In genomic region chr12:110353211-110353965, GRCh38 we compare ENCODE assay signal across 23 cellular contexts. TPM values are rescaled to one million over a fixed set of nuclear protein-coding genes. Genes with fewer than 3 reads are reported as not detected.
A peak's percentile ranks its signal among the peaks of the same experiment; 100 is the strongest.
DNase-seq lines count a peak whose midpoint lies in the region; ATAC-seq and TF ChIP-seq lines count a peak whose summit lies in the region.
"Had no signal": no experiment of that assay in that cellular context is flagged by ENCODE, and none has a peak within 500 bp of the region (broad histone marks: within the 10 kb centered on the region; RNA-seq: fewer than 3 reads in every experiment).

No MANE protein-coding gene starts in this region.

- no peaks in the 10 kb centered on the region for H3K9me3 Mint-ChIP-seq in activated CD4-positive, alpha-beta T cell treated with anti-CD3 and anti-CD28 coated beads, Interleukin-2, amount 10 ng/mL, durations not matched to agents 7 days and 5 days
- H3K9me3 Mint-ChIP-seq in activated CD4-positive, alpha-beta T cell treated with anti-CD3 and anti-CD28 coated beads for 36 hours (ENCODE audit: low read depth) = no peaks in the 10 kb centered on the region
- no peaks in the 10 kb centered on the region for H3K9me3 Mint-ChIP-seq in endothelial cell (ENCODE audit: unreplicated experiment)
- H3K9me3 Mint-ChIP-seq: activated T-helper 1 cell treated with anti-CD3 and anti-CD28 coated beads, Interleukin-12 subunit alpha, Interleukin-12 subunit beta, Interleukin-2, Interleukin-4 antibody, amounts not matched to agents 30 ng/mL and 10 ng/mL and 1 ng/mL, durations not matched to agents 14 hours and 24 hours and 36 hours; CD8-positive, alpha-beta T cell; effector memory CD8-positive, alpha-beta T cell; H9; IgD-negative memory B cell; stimulated activated naive B cell treated with anti-CD40 and anti-IgM and Interleukin-4, amounts not matched to agents 10 μg/mL and 1 μg/mL and 100 μg/mL, for 72 hours had no signal

- H3K4me1 ChIP-seq in psoas muscle = no peaks in the 10 kb centered on the region
- no peaks in the 10 kb centered on the region for H3K4me1 ChIP-seq in thyroid gland

- H3K27ac ChIP-seq in psoas muscle = no peak overlapping the region
- no peak overlapping the region for H3K27ac ChIP-seq in thyroid gland
- H3K27ac ChIP-seq: adrenal gland, HL-60, neutrophil had no signal

- no peak for ATAC-seq in activated CD4-positive, alpha-beta T cell treated with anti-CD3 and anti-CD28 coated beads for 36 hours
- ATAC-seq in psoas muscle = peak in 3 of 4 donors; percentile 6 to 14 (median 11)
- ATAC-seq in activated CD4-positive, CD25-positive, alpha-beta regulatory T cell treated with anti-CD3 and anti-CD28 coated beads, Interleukin-2, amount 50 U/mL, for 24 hours = no peak
- ATAC-seq: CD8-positive, alpha-beta T cell; effector memory CD8-positive, alpha-beta T cell; stimulated activated naive B cell treated with anti-CD40 and anti-IgM and Interleukin-4, amounts not matched to agents 10 μg/mL and 1 μg/mL and 100 μg/mL, for 72 hours had no signal

- no peak for DNase-seq in activated CD4-positive, alpha-beta T cell treated with anti-CD3 and anti-CD28 coated beads, Interleukin-2, amount 10 ng/mL, durations not matched to agents 7 days and 5 days
- DNase-seq in activated CD4-positive, alpha-beta T cell treated with anti-CD3 and anti-CD28 coated beads for 36 hours = no peak
- DNase-seq in M059J (ENCODE audit: low read depth) = peak; percentile 7
- no peak for DNase-seq in endothelial cell (ENCODE audit: low spot score)
- no peak for DNase-seq in psoas muscle
- no peak for DNase-seq in Ammon's horn (ENCODE audit: low spot score)
- no peak for DNase-seq in thyroid gland
- DNase-seq: activated CD4-positive, CD25-positive, alpha-beta regulatory T cell treated with anti-CD3 and anti-CD28 coated beads, Interleukin-2, amount 50 U/mL, for 72 hours; CD8-positive, alpha-beta T cell; central memory CD4-positive, alpha-beta T cell; effector memory CD8-positive, alpha-beta T cell; H9; NCI-H1930; NCI-H345; retina; SHP77 treated with DMSO at 0.1 percent for 48 hours; stimulated activated naive B cell treated with anti-CD40 and anti-IgM and Interleukin-4, amounts not matched to agents 10 μg/mL and 1 μg/mL and 100 μg/mL, for 72 hours had no signal

- TF ChIP-seq CTCF in endothelial cell (IDR thresholded peaks at IDR 0.05; ENCODE audit: unreplicated experiment) (no peak), psoas muscle (IDR thresholded peaks at IDR 0.05) (no peak), thyroid gland (IDR thresholded peaks at IDR 0.05) (no peak)

- intact Hi-C loops in activated CD4-positive, alpha-beta T cell treated with anti-CD3 and anti-CD28 coated beads for 36 hours (cut with DNase I, micrococcal nuclease) = no loop called here
- intact Hi-C loops in psoas muscle (cut with DNase I) = no loop called here
- intact Hi-C loops in thyroid gland (cut with DNase I) = no loop called here

- H3K9me3 ChIP-seq in psoas muscle (no peaks in the 10 kb centered on the region), thyroid gland (no peaks in the 10 kb centered on the region)
- H3K9me3 ChIP-seq: adrenal gland, neutrophil had no signal

- H3K27me3 ChIP-seq in psoas muscle (ENCODE audit: insufficient read depth in 3 of 3, low read length in 2 of 3) = no peaks in the 10 kb centered on the region
- no peaks in the 10 kb centered on the region for H3K27me3 ChIP-seq in thyroid gland
- H3K27me3 ChIP-seq: adrenal gland, neutrophil had no signal

- H3K36me3 Mint-ChIP-seq in activated CD4-positive, alpha-beta T cell treated with anti-CD3 and anti-CD28 coated beads, Interleukin-2, amount 10 ng/mL, durations not matched to agents 7 days and 5 days (ENCODE audit: low read depth) = peaks cover 13% of the 10 kb centered on the region
- peaks cover 14% of the 10 kb centered on the region for H3K36me3 Mint-ChIP-seq in activated CD4-positive, alpha-beta T cell treated with anti-CD3 and anti-CD28 coated beads for 36 hours (ENCODE audit: low read depth)
- peaks cover 17% of the 10 kb centered on the region for H3K36me3 Mint-ChIP-seq in endothelial cell (ENCODE audit: low read depth, unreplicated experiment)
- H3K36me3 Mint-ChIP-seq: IgD-negative memory B cell had no signal

- TF ChIP-seq POLR2A in thyroid gland (IDR thresholded peaks at IDR 0.05) = no peak

- H3K4me1 Mint-ChIP-seq in activated CD4-positive, alpha-beta T cell treated with anti-CD3 and anti-CD28 coated beads, Interleukin-2, amount 10 ng/mL, durations not matched to agents 7 days and 5 days = peaks cover 43% of the 10 kb centered on the region
- peaks cover 39% of the 10 kb centered on the region for H3K4me1 Mint-ChIP-seq in activated CD4-positive, alpha-beta T cell treated with anti-CD3 and anti-CD28 coated beads for 36 hours
- peaks cover 28% of the 10 kb centered on the region for H3K4me1 Mint-ChIP-seq in endothelial cell (ENCODE audit: unreplicated experiment)
- H3K4me1 Mint-ChIP-seq: H9 had no signal

- 57 to 65% (median 59%) methylated on average over 13 of the region's 13 CpGs for WGBS in psoas muscle, 3 donors
- WGBS in thyroid gland, 2 donors = 89 to 90% methylated on average over 13 of the region's 13 CpGs

- H3K4me3 ChIP-seq in psoas muscle (no peak overlapping the region), thyroid gland (replicated peaks in 1 of 3) (no peak overlapping the region)
- H3K4me3 ChIP-seq: adrenal gland had no signal

- CTCF ChIA-PET in activated CD4-positive, alpha-beta T cell treated with anti-CD3 and anti-CD28 coated beads, Interleukin-2, amount 10 ng/mL, durations not matched to agents 7 days and 5 days (lab: Charles Lee) = interaction anchor here (0.6 to 2.6 kb wide), 6 partner anchors 15 to 479 kb away, joined by 3 to 10 read pairs (median 4); no protein-coding TSS in a partner anchor
- CTCF ChIA-PET in activated CD4-positive, alpha-beta T cell treated with anti-CD3 and anti-CD28 coated beads for 36 hours (lab: Charles Lee) = interaction anchor here (0.6 to 3.1 kb wide), 7 partner anchors 14 to 349 kb away, joined by 3 to 23 read pairs (median 4); no protein-coding TSS in a partner anchor

- peaks cover 0 to 33% of the 10 kb centered on the region in 2 donors for H3K36me3 ChIP-seq in psoas muscle (ENCODE audit: insufficient read depth in 1 of 2, low read depth in 1 of 2)
- peaks cover 2 to 22% of the 10 kb centered on the region in 2 donors for H3K36me3 ChIP-seq in thyroid gland

- POLR2A ChIA-PET in activated CD4-positive, alpha-beta T cell treated with anti-CD3 and anti-CD28 coated beads, Interleukin-2, amount 10 ng/mL, durations not matched to agents 7 days and 5 days (lab: Charles Lee) = interaction anchor here (0.6 kb wide), 1 partner anchor 542 kb away, joined by 5 read pairs; no protein-coding TSS in a partner anchor
- POLR2A ChIA-PET in activated CD4-positive, alpha-beta T cell treated with anti-CD3 and anti-CD28 coated beads for 36 hours (lab: Charles Lee) = interaction anchor here (0.6 to 0.8 kb wide), 2 partner anchors 18 to 89 kb away, joined by 3 to 7 read pairs; no protein-coding TSS in a partner anchor

- H3K4me3 Mint-ChIP-seq in activated CD4-positive, alpha-beta T cell treated with anti-CD3 and anti-CD28 coated beads, Interleukin-2, amount 10 ng/mL, durations not matched to agents 7 days and 5 days = no peak overlapping the region
- no peak overlapping the region for H3K4me3 Mint-ChIP-seq in activated CD4-positive, alpha-beta T cell treated with anti-CD3 and anti-CD28 coated beads for 36 hours
- no peak overlapping the region for H3K4me3 Mint-ChIP-seq in endothelial cell (ENCODE audit: unreplicated experiment)
- H3K4me3 Mint-ChIP-seq: activated T-helper 1 cell treated with anti-CD3 and anti-CD28 coated beads, Interleukin-12 subunit alpha, Interleukin-12 subunit beta, Interleukin-2, Interleukin-4 antibody, amounts not matched to agents 30 ng/mL and 10 ng/mL and 1 ng/mL, durations not matched to agents 14 hours and 24 hours and 36 hours; CD8-positive, alpha-beta T cell; effector memory CD8-positive, alpha-beta T cell; H9; IgD-negative memory B cell; stimulated activated naive B cell treated with anti-CD40 and anti-IgM and Interleukin-4, amounts not matched to agents 10 μg/mL and 1 μg/mL and 100 μg/mL, for 72 hours had no signal

- no peaks in the 10 kb centered on the region for H3K27me3 Mint-ChIP-seq in activated CD4-positive, alpha-beta T cell treated with anti-CD3 and anti-CD28 coated beads, Interleukin-2, amount 10 ng/mL, durations not matched to agents 7 days and 5 days
- H3K27me3 Mint-ChIP-seq in activated CD4-positive, alpha-beta T cell treated with anti-CD3 and anti-CD28 coated beads for 36 hours = no peaks in the 10 kb centered on the region
- H3K27me3 Mint-ChIP-seq in endothelial cell (ENCODE audit: unreplicated experiment) = no peaks in the 10 kb centered on the region
- H3K27me3 Mint-ChIP-seq: effector memory CD8-positive, alpha-beta T cell; IgD-negative memory B cell; stimulated activated naive B cell treated with anti-CD40 and anti-IgM and Interleukin-4, amounts not matched to agents 10 μg/mL and 1 μg/mL and 100 μg/mL, for 72 hours had no signal

- peak overlapping the region; percentile 17 for H3K27ac Mint-ChIP-seq in activated CD4-positive, alpha-beta T cell treated with anti-CD3 and anti-CD28 coated beads, Interleukin-2, amount 10 ng/mL, durations not matched to agents 7 days and 5 days
- H3K27ac Mint-ChIP-seq in activated CD4-positive, alpha-beta T cell treated with anti-CD3 and anti-CD28 coated beads for 36 hours = no peak overlapping the region
- peak overlapping the region; percentile 65 for H3K27ac Mint-ChIP-seq in endothelial cell (ENCODE audit: unreplicated experiment)
- H3K27ac Mint-ChIP-seq: activated T-helper 1 cell treated with anti-CD3 and anti-CD28 coated beads, Interleukin-12 subunit alpha, Interleukin-12 subunit beta, Interleukin-2, Interleukin-4 antibody, amounts not matched to agents 30 ng/mL and 10 ng/mL and 1 ng/mL, durations not matched to agents 14 hours and 24 hours and 36 hours; CD8-positive, alpha-beta T cell; stimulated activated naive B cell treated with anti-CD40 and anti-IgM and Interleukin-4, amounts not matched to agents 10 μg/mL and 1 μg/mL and 100 μg/mL, for 72 hours had no signal

RNA-seq across cellular contexts. Expression of gene ANAPC7, which starts 50.1 kb away (rescaled TPM):
- 10 to 100 TPM; 61.8 to 67.7 TPM for total RNA-seq in activated CD4-positive, alpha-beta T cell treated with anti-CD3 and anti-CD28 coated beads, Interleukin-2, amount 10 ng/mL, durations not matched to agents 7 days and 5 days
- total RNA-seq in activated CD4-positive, alpha-beta T cell treated with anti-CD3 and anti-CD28 coated beads for 36 hours = 10 to 100 TPM; 52.6 to 63.6 TPM
- total RNA-seq in M059J (2014; rRNA removed; shearing (Covaris generic)) = 70.9 and 71.0 TPM in 2 replicates
- total RNA-seq in endothelial cell (ENCODE audit: unreplicated experiment) (64.8 TPM), psoas muscle (10 to 100 TPM; 31.9 to 43.9 (median 40.2) TPM), thyroid gland (10 to 100 TPM; 49.4 to 61.9 (median 50.9) TPM)
- polyA plus RNA-seq in psoas muscle = 10 to 100 TPM; 20.8 to 35.1 (median 24.0) TPM

Comparison
In these comparisons a context has a peak if more than half of its experiments do, and no peak if none do; other contexts are left out.
1. ATAC-seq: peak in psoas muscle (3 of 4); none in activated CD4-positive, alpha-beta T cell treated with anti-CD3 and anti-CD28 coated beads for 36 hours (single experiment) and activated CD4-positive, CD25-positive, alpha-beta regulatory T cell treated with anti-CD3 and anti-CD28 coated beads, Interleukin-2, amount 50 U/mL, for 24 hours (0 of 2).